8 cellular contexts compared by ENCODE assay signal in genomic region chr2:6896930-6897759, GRCh38. TPM values are rescaled to one million over a fixed set of nuclear protein-coding genes. Genes with fewer than 3 reads are reported as not detected.
DNase-seq lines count a peak whose midpoint lies in the region; ATAC-seq and TF ChIP-seq lines count a peak whose summit lies in the region.

No MANE protein-coding gene starts in this region.

- no peaks in the 10 kb centered on the region for H3K9me2 ChIP-seq in neural cell (ENCODE audit: insufficient read depth, low read length)

- H3K4me3 ChIP-seq in neural cell (ENCODE audit: low read length), result no peak overlapping the region

- peak; percentile 58 for TF ChIP-seq RAD21 in neural cell (conservative IDR thresholded peaks at IDR 0.05)

- H3K9me3 Mint-ChIP-seq in endothelial cell (ENCODE audit: unreplicated experiment), result no peaks in the 10 kb centered on the region

- DNase-seq in NCI-H2081 (lab: John Stamatoyannopoulos, UW) (peak; percentile 10 to 38), NCI-H2081 treated with DMSO at 0.1 percent for 48 hours (lab: John Stamatoyannopoulos, UW) (no peak), RWPE1 (ENCODE audit: low spot score) (no peak), endothelial cell (ENCODE audit: low spot score) (no peak), occipital lobe (lab: John Stamatoyannopoulos, UW) (no peak)

- no peaks in the 10 kb centered on the region for H3K79me2 ChIP-seq in neural cell (replicated peaks; ENCODE audit: insufficient read depth, low read length)

- no peaks in the 10 kb centered on the region for H3K36me3 ChIP-seq in neural cell (ENCODE audit: insufficient read depth, low read length)

- POLR2A ChIA-PET in RWPE1 (lab: Yijun Ruan, JAX; ENCODE audit: low non-redundant PET), result no interaction called here

- no peaks in the 10 kb centered on the region for H3K27me3 ChIP-seq in neural cell (ENCODE audit: insufficient read depth, low read depth, low read length)

- H3K27me3 Mint-ChIP-seq in endothelial cell (ENCODE audit: unreplicated experiment), result peaks cover 1% of the 10 kb centered on the region

- ATAC-seq in HG03442 (IDR thresholded peaks at IDR 0.05; ENCODE audit: unreplicated experiment), result peak; percentile 53
- ATAC-seq in HG02759 (IDR thresholded peaks at IDR 0.05; ENCODE audit: unreplicated experiment), result no peak

- H3K27ac Mint-ChIP-seq in endothelial cell (ENCODE audit: unreplicated experiment), result no peak overlapping the region

- H4K20me1 ChIP-seq in neural cell (ENCODE audit: insufficient read depth), result no peaks in the 10 kb centered on the region

- H3K4me3 Mint-ChIP-seq in endothelial cell (ENCODE audit: unreplicated experiment), result no peak overlapping the region

- H3K9me3 ChIP-seq in neural cell (ENCODE audit: low read length), result no peaks in the 10 kb centered on the region

- no peak overlapping the region for H3K4me2 ChIP-seq in neural cell (ENCODE audit: low read length)

- no peak overlapping the region for H3K27ac ChIP-seq in RWPE1
- no peak overlapping the region for H3K27ac ChIP-seq in neural cell (ENCODE audit: low read length)

- TF ChIP-seq CTCF in RWPE1 (conservative IDR thresholded peaks at IDR 0.05; ENCODE audit: low read depth), result peak; percentile 64
- peak; percentile 72 for TF ChIP-seq CTCF in endothelial cell (IDR thresholded peaks at IDR 0.05; ENCODE audit: unreplicated experiment)
- peak; percentile 64 for TF ChIP-seq CTCF in neural cell (IDR thresholded peaks at IDR 0.05; ENCODE audit: poor library complexity, severe bottlenecking)

- CTCF ChIA-PET in RWPE1 (lab: Yijun Ruan, JAX), result interaction anchor here (0.6 to 2.6 kb wide), 8 partner anchors 9 to 1198 kb away, joined by 3 to 18 read pairs (median 3); no protein-coding TSS in a partner anchor

- no peak overlapping the region for H2AFZ ChIP-seq in neural cell (ENCODE audit: low read depth, low read length)

- TF ChIP-seq EP300 in neural cell (conservative IDR thresholded peaks at IDR 0.05; ENCODE audit: poor library complexity, severe bottlenecking), result no peak

- no peak overlapping the region for H3K9ac ChIP-seq in neural cell (ENCODE audit: low read length)

- H3K4me1 Mint-ChIP-seq in endothelial cell (ENCODE audit: unreplicated experiment), result no peaks in the 10 kb centered on the region

- no peaks in the 10 kb centered on the region for H3K36me3 Mint-ChIP-seq in endothelial cell (ENCODE audit: low read depth, unreplicated experiment)

- H3F3A ChIP-seq in neural cell (ENCODE audit: insufficient read depth, low read length, poor library complexity, severe bottlenecking), result no peaks in the 10 kb centered on the region

TF ChIP-seq in neural cell, 6 proteins besides CTCF, POLR2A, EP300 and RAD21:
- peak; percentile 42 for TF ChIP-seq SMC3 (conservative IDR thresholded peaks at IDR 0.05; ENCODE audit: poor library complexity)
- no peak for TF ChIP-seq EZH2 (IDR thresholded peaks at IDR 0.05; ENCODE audit: borderline replicate concordance, insufficient read depth, low read length, poor library complexity, severe bottlenecking)

RNA-seq across cellular contexts. Expression of gene RSAD2, which starts 19.6 kb away (rescaled TPM):
- 0.28 TPM for total RNA-seq in endothelial cell (ENCODE audit: unreplicated experiment)
- polyA plus RNA-seq in neural cell, result 0.16 and 1.2 TPM in 2 replicates
- polyA minus RNA-seq in neural cell, result 0.12 and 1.2 TPM in 2 replicates
- 6.9 TPM for total RNA-seq in occipital lobe

RNA-seq across cellular contexts. Expression of gene RNF144A, which starts 20.1 kb away (rescaled TPM):
- total RNA-seq in endothelial cell (ENCODE audit: unreplicated experiment), result 81.3 TPM
- polyA plus RNA-seq in neural cell, result 26.9 and 27.8 TPM in 2 replicates
- 51.4 and 54.5 TPM in 2 replicates for polyA minus RNA-seq in neural cell
- 41.5 TPM for total RNA-seq in occipital lobe

RNA-seq across cellular contexts. Expression of gene CMPK2, which starts 31.4 kb away (rescaled TPM):
- total RNA-seq in endothelial cell (ENCODE audit: unreplicated experiment) (0.49 TPM), occipital lobe (10.9 TPM)
- polyA plus RNA-seq in neural cell, result 6.5 and 6.7 TPM in 2 replicates
- polyA minus RNA-seq in neural cell, result 8.0 and 9.7 TPM in 2 replicates

Comparison
In these comparisons a context has a peak if more than half of its experiments do, and no peak if none do; other contexts are left out.
1. DNase-seq: peak in NCI-H2081 (2 of 2); none in NCI-H2081 treated with DMSO at 0.1 percent for 48 hours (single experiment), RWPE1 (single experiment), endothelial cell (single experiment) and occipital lobe (single experiment).
2. Peak in every context shown above with its lines, with median percentiles within 50 percentile points of each other: CTCF ChIP-seq.